ENCODE assay signal across 1 cellular context in genomic region chr2:160063266-160063665, GRCh38.
TF ChIP-seq lines count a peak whose summit lies in the region.

No MANE protein-coding gene starts in this region.

TF ChIP-seq in H1, 55 proteins besides CTCF, POLR2A, EP300 and RAD21 (continued from another document):
- TF ChIP-seq ATF3 (IDR thresholded peaks at IDR 0.05; ENCODE audit: insufficient read depth, low read depth, low read length) = no peak
- no peak for TF ChIP-seq EZH2 (IDR thresholded peaks at IDR 0.05; ENCODE audit: low read depth, low read length, severe bottlenecking)
- TF ChIP-seq BCL11A (IDR thresholded peaks at IDR 0.05; ENCODE audit: low read depth in 2 of 2, low read length in 2 of 2) = no peak
- TF ChIP-seq MAX (IDR thresholded peaks at IDR 0.05) = no peak
- TF ChIP-seq YY1 (IDR thresholded peaks at IDR 0.05; ENCODE audit: low read depth, low read length) = no peak
